Comparison of ENCODE assay signal across 8 cellular contexts in the genomic region with DNA sequence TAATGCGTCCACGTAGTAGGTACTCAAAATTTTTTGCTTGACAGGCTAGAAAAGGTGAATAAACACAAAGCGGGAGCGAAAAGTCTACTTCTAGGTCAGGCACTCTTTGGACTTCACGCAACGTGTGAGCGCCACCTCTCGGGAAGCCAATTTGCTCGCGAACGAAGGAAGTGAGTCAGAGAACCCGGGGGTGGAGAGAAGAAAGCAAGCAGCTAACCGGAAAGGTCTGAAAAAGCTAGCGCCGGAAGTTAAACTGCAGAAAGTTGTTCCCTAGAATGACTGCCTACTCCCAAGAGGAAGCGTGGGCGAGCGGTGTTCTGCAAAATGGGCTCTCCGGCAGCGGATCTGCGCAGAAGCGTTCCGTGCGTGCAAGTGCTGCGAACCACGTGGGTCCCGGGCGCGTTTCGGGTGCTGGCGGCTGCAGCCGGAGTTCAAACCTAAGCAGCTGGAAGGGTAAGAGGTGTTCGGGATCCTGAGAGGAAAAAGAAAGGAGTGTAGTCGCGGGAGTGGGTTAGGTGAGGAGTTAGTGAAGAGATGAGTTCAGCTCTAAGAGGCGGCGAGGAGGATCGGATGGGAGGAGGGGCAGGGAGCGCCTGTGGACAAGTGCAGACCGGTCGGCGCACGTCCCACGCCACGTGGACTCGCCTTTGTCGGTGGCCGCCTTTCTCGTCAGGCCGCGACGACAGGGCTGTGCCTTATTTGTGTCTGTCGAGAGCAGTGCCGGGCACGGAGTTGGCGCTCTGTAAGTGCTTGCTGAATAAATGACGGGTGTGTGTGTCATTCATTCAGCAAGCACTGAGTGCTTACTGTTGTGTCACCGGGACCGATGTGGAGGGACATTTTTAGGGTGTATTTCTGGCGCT. TPM values are rescaled to one million over a fixed set of nuclear protein-coding genes. Genes with fewer than 3 reads are reported as not detected.
DNase-seq lines count a peak whose midpoint lies in the region; ATAC-seq and TF ChIP-seq lines count a peak whose summit lies in the region.

A gene (plus strand): TSS at position 350 of the 863 bp plus-strand sequence. CDS start 2,096 bp downstream, outside the sequence.

- peaks cover 6% of the 10 kb centered on the region for H3K36me3 Mint-ChIP-seq in CD4-positive, CD25-positive, alpha-beta regulatory T cell

- intact Hi-C loops in dorsolateral prefrontal cortex (cut with DNase I) = loop anchor here (1.0 to 10.0 kb wide), 10 partner anchors 13 to 301 kb away; a partner anchor contains a TSS

- H3K9me3 ChIP-seq in CD4-positive, CD25-positive, alpha-beta regulatory T cell (ENCODE audit: control insufficient read depth in 2 of 2, low read length in 2 of 2) = no peaks in the 10 kb centered on the region
- H3K9me3 ChIP-seq in liver (ENCODE audit: control insufficient read depth in 4 of 4, low read length in 3 of 4) = no peaks in the 10 kb centered on the region

- TF ChIP-seq CTCF in dorsolateral prefrontal cortex (IDR thresholded peaks at IDR 0.05 in 54 of 56, conservative IDR thresholded peaks at IDR 0.05 in 2 of 56; ENCODE audit: low read depth in 1 of 56, partially characterized antibody in 56 of 56) (peak; percentile 61 to 97 (median 88)), liver (IDR thresholded peaks at IDR 0.05; ENCODE audit: low read depth, low read length, missing input control) (peak; percentile 76)

- H3K4me1 Mint-ChIP-seq in CD4-positive, CD25-positive, alpha-beta regulatory T cell = peaks cover 0 to 9% (median 4%) of the 10 kb centered on the region in 4 donors

- peaks cover 18% of the 10 kb centered on the region for H3K4me1 ChIP-seq in CD4-positive, CD25-positive, alpha-beta regulatory T cell (ENCODE audit: control insufficient read depth, insufficient read depth, low read length, poor library complexity, severe bottlenecking)
- H3K4me1 ChIP-seq in liver (ENCODE audit: control insufficient read depth in 4 of 4, insufficient read depth in 4 of 4, low read length in 3 of 4) = peaks cover 0 to 18% (median 10%) of the 10 kb centered on the region in 4 donors

- peak within 1 kb of the TSS; percentile 85 for H3K27ac ChIP-seq in CD4-positive, CD25-positive, alpha-beta regulatory T cell (ENCODE audit: insufficient read depth, low read length, poor library complexity, severe bottlenecking)
- H3K27ac ChIP-seq in dorsolateral prefrontal cortex (peak within 1 kb of the TSS; percentile 86 to 99 (median 95)), liver (ENCODE audit: low read depth in 1 of 2, low read length in 2 of 2) (peak within 1 kb of the TSS; percentile 92 to 94)

- no peaks in the 10 kb centered on the region for H3K9me3 Mint-ChIP-seq in CD4-positive, CD25-positive, alpha-beta regulatory T cell

- H3K4me3 Mint-ChIP-seq in CD4-positive, CD25-positive, alpha-beta regulatory T cell = no peak within 1 kb of the TSS

- peak; percentile 94 to 100 (median 98) for DNase-seq in CD4-positive, CD25-positive, alpha-beta regulatory T cell
- peak; percentile 99 for DNase-seq in NCI-H748 (lab: John Stamatoyannopoulos, UW; ENCODE audit: unreplicated experiment)
- peak; percentile 98 to 99 for DNase-seq in activated CD4-positive, alpha-beta T cell treated with anti-CD3 and anti-CD28 coated beads, Interleukin-2, amount 50 U/mL, for 24 hours (ENCODE audit: low read depth in 1 of 2, low spot score in 1 of 2)
- peak; percentile 94 to 99 (median 96) for DNase-seq in dorsolateral prefrontal cortex
- peak; percentile 98 for DNase-seq in stimulated activated CD4-positive, alpha-beta T cell treated with anti-CD3 and anti-CD28 coated beads, Interleukin-4, amount 100 ng/mL, for 24 hours

- H3K4me3 ChIP-seq in CD4-positive, CD25-positive, alpha-beta regulatory T cell (ENCODE audit: low read depth, low read length) = peak within 1 kb of the TSS; percentile 87
- H3K4me3 ChIP-seq in dorsolateral prefrontal cortex = peak within 1 kb of the TSS; percentile 54 to 96 (median 82)
- peak within 1 kb of the TSS; percentile 78 to 96 (median 82) for H3K4me3 ChIP-seq in liver (ENCODE audit: low read depth in 1 of 3, low read length in 3 of 3)

- peak; percentile 94 to 97 for ATAC-seq in CD4-positive, CD25-positive, alpha-beta regulatory T cell (ENCODE audit: low read depth in 2 of 2)
- ATAC-seq in GM19372 (IDR thresholded peaks at IDR 0.05; ENCODE audit: low read depth, unreplicated experiment) (peak; percentile 94), HG03558 (IDR thresholded peaks at IDR 0.05; ENCODE audit: extremely low read depth, unreplicated experiment) (peak; percentile 77)

- no peaks in the 10 kb centered on the region for H3K27me3 ChIP-seq in CD4-positive, CD25-positive, alpha-beta regulatory T cell (ENCODE audit: control insufficient read depth, insufficient read depth, low read length)
- H3K27me3 ChIP-seq in dorsolateral prefrontal cortex (no peaks in the 10 kb centered on the region), liver (ENCODE audit: control insufficient read depth in 4 of 4, insufficient read depth in 4 of 4, low read length in 3 of 4) (no peaks in the 10 kb centered on the region)

- peaks cover 3% of the 10 kb centered on the region for H3K36me3 ChIP-seq in CD4-positive, CD25-positive, alpha-beta regulatory T cell (ENCODE audit: control insufficient read depth, insufficient read depth, low read length)
- H3K36me3 ChIP-seq in liver (ENCODE audit: control insufficient read depth in 4 of 4, insufficient read depth in 3 of 4, low read depth in 1 of 4, low read length in 3 of 4) = peaks cover 0 to 10% (median 4%) of the 10 kb centered on the region in 4 donors

- under 1% methylated on average over 60 of the region's 60 CpGs for WGBS in liver

- H3K27ac Mint-ChIP-seq in CD4-positive, CD25-positive, alpha-beta regulatory T cell = no peak within 1 kb of the TSS

- peak within 1 kb of the TSS; percentile 85 to 99 for H3K9ac ChIP-seq in liver (ENCODE audit: low read depth in 1 of 2, low read length in 2 of 2)

- TF ChIP-seq RAD21 in liver (IDR thresholded peaks at IDR 0.05) = peak; percentile 92 to 98

- H3K27me3 Mint-ChIP-seq in CD4-positive, CD25-positive, alpha-beta regulatory T cell = no peaks in the 10 kb centered on the region

TF ChIP-seq in liver, 16 proteins besides CTCF, POLR2A, EP300 and RAD21 (continues in another document):
- TF ChIP-seq RXRA (IDR thresholded peaks at IDR 0.05) = peak; percentile 73 to 80
- TF ChIP-seq, protein P1, sequence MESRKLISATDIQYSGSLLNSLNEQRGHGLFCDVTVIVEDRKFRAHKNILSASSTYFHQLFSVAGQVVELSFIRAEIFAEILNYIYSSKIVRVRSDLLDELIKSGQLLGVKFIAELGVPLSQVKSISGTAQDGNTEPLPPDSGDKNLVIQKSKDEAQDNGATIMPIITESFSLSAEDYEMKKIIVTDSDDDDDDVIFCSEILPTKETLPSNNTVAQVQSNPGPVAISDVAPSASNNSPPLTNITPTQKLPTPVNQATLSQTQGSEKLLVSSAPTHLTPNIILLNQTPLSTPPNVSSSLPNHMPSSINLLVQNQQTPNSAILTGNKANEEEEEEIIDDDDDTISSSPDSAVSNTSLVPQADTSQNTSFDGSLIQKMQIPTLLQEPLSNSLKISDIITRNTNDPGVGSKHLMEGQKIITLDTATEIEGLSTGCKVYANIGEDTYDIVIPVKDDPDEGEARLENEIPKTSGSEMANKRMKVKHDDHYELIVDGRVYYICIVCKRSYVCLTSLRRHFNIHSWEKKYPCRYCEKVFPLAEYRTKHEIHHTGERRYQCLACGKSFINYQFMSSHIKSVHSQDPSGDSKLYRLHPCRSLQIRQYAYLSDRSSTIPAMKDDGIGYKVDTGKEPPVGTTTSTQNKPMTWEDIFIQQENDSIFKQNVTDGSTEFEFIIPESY (IDR thresholded peaks at IDR 0.05) = peak; percentile 85
- TF ChIP-seq SP1 (IDR thresholded peaks at IDR 0.05) = peak; percentile 95
- TF ChIP-seq, protein P2, sequence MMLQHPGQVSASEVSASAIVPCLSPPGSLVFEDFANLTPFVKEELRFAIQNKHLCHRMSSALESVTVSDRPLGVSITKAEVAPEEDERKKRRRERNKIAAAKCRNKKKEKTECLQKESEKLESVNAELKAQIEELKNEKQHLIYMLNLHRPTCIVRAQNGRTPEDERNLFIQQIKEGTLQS (IDR thresholded peaks at IDR 0.05) = peak; percentile 85
- TF ChIP-seq NR2F2 (IDR thresholded peaks at IDR 0.05) = peak; percentile 84
- peak; percentile 93 for TF ChIP-seq YY1 (IDR thresholded peaks at IDR 0.05)
- peak; percentile 91 for TF ChIP-seq TAF1 (conservative IDR thresholded peaks at IDR 0.05)
- TF ChIP-seq, protein P3, sequence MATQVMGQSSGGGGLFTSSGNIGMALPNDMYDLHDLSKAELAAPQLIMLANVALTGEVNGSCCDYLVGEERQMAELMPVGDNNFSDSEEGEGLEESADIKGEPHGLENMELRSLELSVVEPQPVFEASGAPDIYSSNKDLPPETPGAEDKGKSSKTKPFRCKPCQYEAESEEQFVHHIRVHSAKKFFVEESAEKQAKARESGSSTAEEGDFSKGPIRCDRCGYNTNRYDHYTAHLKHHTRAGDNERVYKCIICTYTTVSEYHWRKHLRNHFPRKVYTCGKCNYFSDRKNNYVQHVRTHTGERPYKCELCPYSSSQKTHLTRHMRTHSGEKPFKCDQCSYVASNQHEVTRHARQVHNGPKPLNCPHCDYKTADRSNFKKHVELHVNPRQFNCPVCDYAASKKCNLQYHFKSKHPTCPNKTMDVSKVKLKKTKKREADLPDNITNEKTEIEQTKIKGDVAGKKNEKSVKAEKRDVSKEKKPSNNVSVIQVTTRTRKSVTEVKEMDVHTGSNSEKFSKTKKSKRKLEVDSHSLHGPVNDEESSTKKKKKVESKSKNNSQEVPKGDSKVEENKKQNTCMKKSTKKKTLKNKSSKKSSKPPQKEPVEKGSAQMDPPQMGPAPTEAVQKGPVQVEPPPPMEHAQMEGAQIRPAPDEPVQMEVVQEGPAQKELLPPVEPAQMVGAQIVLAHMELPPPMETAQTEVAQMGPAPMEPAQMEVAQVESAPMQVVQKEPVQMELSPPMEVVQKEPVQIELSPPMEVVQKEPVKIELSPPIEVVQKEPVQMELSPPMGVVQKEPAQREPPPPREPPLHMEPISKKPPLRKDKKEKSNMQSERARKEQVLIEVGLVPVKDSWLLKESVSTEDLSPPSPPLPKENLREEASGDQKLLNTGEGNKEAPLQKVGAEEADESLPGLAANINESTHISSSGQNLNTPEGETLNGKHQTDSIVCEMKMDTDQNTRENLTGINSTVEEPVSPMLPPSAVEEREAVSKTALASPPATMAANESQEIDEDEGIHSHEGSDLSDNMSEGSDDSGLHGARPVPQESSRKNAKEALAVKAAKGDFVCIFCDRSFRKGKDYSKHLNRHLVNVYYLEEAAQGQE (IDR thresholded peaks at IDR 0.05) = peak; percentile 74
- peak; percentile 100 for TF ChIP-seq EGR1 (IDR thresholded peaks at IDR 0.05; ENCODE audit: low read depth in 2 of 2)
- TF ChIP-seq HNF4G (IDR thresholded peaks at IDR 0.05) = peak; percentile 72
- TF ChIP-seq GABPA (IDR thresholded peaks at IDR 0.05 in 1 of 2, conservative IDR thresholded peaks at IDR 0.05 in 1 of 2) = peak; percentile 99 to 100

RNA-seq across cellular contexts. Expression of the gene that starts here (rescaled TPM):
- total RNA-seq in CD4-positive, CD25-positive, alpha-beta regulatory T cell = 14.1 TPM
- polyA plus RNA-seq in CD4-positive, CD25-positive, alpha-beta regulatory T cell = 10 to 100 TPM; 46.3 to 72.3 (median 55.0) TPM
- total RNA-seq in dorsolateral prefrontal cortex (100 to 1,000 TPM in 28 of 120 experiments, 10 to 100 TPM in 92; 27.3 to 129 (median 82.4) TPM), liver (10 to 100 TPM; 26.7 to 30.9 TPM)
- polyA plus RNA-seq in liver = 10 to 100 TPM; 83.8 to 97.3 TPM

Comparison
In these comparisons a context has a peak if more than half of its experiments do, and no peak if none do; other contexts are left out.
1. Peak in every context shown above with its lines: DNase-seq, ATAC-seq, H3K4me3 ChIP-seq and H3K27ac ChIP-seq.